In the genomic region with DNA sequence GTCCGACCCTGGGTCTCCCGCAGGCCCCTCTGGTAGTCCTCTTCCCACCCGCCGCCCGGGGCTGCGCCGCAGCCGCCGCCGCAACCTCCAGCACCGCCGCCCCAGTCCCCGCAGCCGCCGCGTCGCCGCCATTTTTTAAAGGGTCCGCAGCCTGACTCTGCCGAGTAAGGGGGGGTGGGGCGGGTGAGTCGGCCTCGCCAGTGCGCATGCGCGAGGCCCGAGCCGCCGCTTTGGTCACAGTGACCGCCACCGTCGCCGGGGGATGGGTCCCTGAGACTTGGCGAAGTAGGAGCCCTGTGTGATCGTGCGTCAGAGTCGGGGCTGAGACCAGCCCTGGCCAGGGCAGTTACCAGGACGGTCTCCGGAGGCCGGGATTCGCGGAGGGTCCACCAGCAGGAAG, we compare ENCODE assay signal across 8 cellular contexts.
A peak's percentile ranks its signal among the peaks of the same experiment; 100 is the strongest.
DNase-seq lines count a peak whose midpoint lies in the region; ATAC-seq and TF ChIP-seq lines count a peak whose summit lies in the region.
"Not testable (repeated sequence)": the region's sequence is repeated elsewhere in the genome, so short reads cannot be mapped to it uniquely, and the experiment has no call there.

No MANE protein-coding gene starts in this region.

- not testable (repeated sequence) for H2BK15ac ChIP-seq in IMR-90 (ENCODE audit: low read depth, low read length)

- 0% methylated on average over 3 of the region's 42 CpGs; no CpG with 5 or more reads in 1 of the 2 experiments for WGBS in IMR-90 (ENCODE audit: extremely low coverage in 2 of 2, insufficient read length in 1 of 2), 2 experiments

- not testable (repeated sequence) for H2BK5ac ChIP-seq in IMR-90 (ENCODE audit: low read depth, low read length, poor library complexity, severe bottlenecking)

- POLR2A ChIA-PET in AG04450 (lab: Yijun Ruan, JAX); IMR-90 (lab: Charles Lee; ENCODE audit: unreplicated experiment); activated B cell treated with CpG ODN at 0.5 μM for 24 hours (lab: Charles Lee): not testable (repeated sequence)

- not testable (repeated sequence) for TF ChIP-seq CTCF in AG04450 (IDR thresholded peaks at IDR 0.05; ENCODE audit: low read depth, low read length); IMR-90 (conservative IDR thresholded peaks at IDR 0.05; ENCODE audit: low read depth, low read length); activated B cell treated with CpG ODN at 0.5 μM for 24 hours (IDR thresholded peaks at IDR 0.05); kidney epithelial cell (IDR thresholded peaks at IDR 0.05; ENCODE audit: insufficient read depth, low read length, poor library complexity, severe bottlenecking); progenitor cell of endocrine pancreas (IDR thresholded peaks at IDR 0.05; ENCODE audit: unreplicated experiment)

- not testable (repeated sequence) for H3K9ac ChIP-seq in IMR-90 (ENCODE audit: low read depth, low read length)

- H3K56ac ChIP-seq in IMR-90 (ENCODE audit: extremely low read depth, insufficient read depth, low read length): not testable (repeated sequence)

- H4K5ac ChIP-seq in IMR-90 (ENCODE audit: low read depth, low read length): not testable (repeated sequence)

- H2AFZ ChIP-seq in IMR-90 (replicated peaks; ENCODE audit: low read length, poor library complexity): not testable (repeated sequence)

- not testable (repeated sequence) for H3K79me1 ChIP-seq in IMR-90 (ENCODE audit: low read depth in 1 of 2, low read length in 2 of 2)

- not testable (repeated sequence) for H3K23ac ChIP-seq in IMR-90 (ENCODE audit: low read depth, low read length)

- H3K4me2 ChIP-seq in IMR-90 (ENCODE audit: low read depth, low read length): not testable (repeated sequence)

- not testable (repeated sequence) for H3K4ac ChIP-seq in IMR-90 (ENCODE audit: low read depth, low read length)

- TF ChIP-seq POLR2A in IMR-90 (IDR thresholded peaks at IDR 0.05; ENCODE audit: low read depth, low read length): not testable (repeated sequence)

- not testable (repeated sequence) for H4K20me1 ChIP-seq in IMR-90 (ENCODE audit: insufficient read depth, low read length)

- BruUV-seq in IMR-90 (replicated peaks; lab: Mats Ljungman, UMichigan): not testable (repeated sequence)

- H2AK5ac ChIP-seq in IMR-90 (ENCODE audit: low read depth, low read length): not testable (repeated sequence)

- intact Hi-C loops in IMR-90 (cut with micrococcal nuclease); activated B cell treated with CpG ODN at 0.5 μM for 24 hours (cut with micrococcal nuclease); dendritic cell treated with granulocyte-macrophage colony-stimulating factor and Interleukin-4, amounts not matched to agents 40 ng/mL and 50 ng/mL, for 4 days (cut with micrococcal nuclease): not testable (repeated sequence)

- not testable (repeated sequence) for H4K8ac ChIP-seq in IMR-90 (ENCODE audit: low read depth in 2 of 2, low read length in 2 of 2)

- not testable (repeated sequence) for H3K9me3 ChIP-seq in AG04450 (ENCODE audit: control insufficient read depth, insufficient read depth, low read length); IMR-90 (ENCODE audit: control insufficient read depth, insufficient read depth, low read length)

- CTCF ChIA-PET in AG04450 (lab: Charles Lee); IMR-90 (lab: Yijun Ruan, JAX); activated B cell treated with CpG ODN at 0.5 μM for 24 hours (lab: Charles Lee): not testable (repeated sequence)

- H3K4me3 Mint-ChIP-seq in activated B cell treated with CpG ODN at 0.5 μM for 24 hours (peak overlapping the region; percentile 86), progenitor cell of endocrine pancreas (ENCODE audit: low read depth) (peak overlapping the region; percentile 84)
- H3K4me3 Mint-ChIP-seq in dendritic cell treated with granulocyte-macrophage colony-stimulating factor and Interleukin-4, amounts not matched to agents 40 ng/mL and 50 ng/mL, for 4 days: peak overlapping the region; percentile 98

- not testable (repeated sequence) for H4K91ac ChIP-seq in IMR-90 (ENCODE audit: insufficient read depth, low read depth, low read length)

- H3K27ac Mint-ChIP-seq in activated B cell treated with CpG ODN at 0.5 μM for 24 hours, progenitor cell of endocrine pancreas: not testable (repeated sequence)
- peak overlapping the region; percentile 92 for H3K27ac Mint-ChIP-seq in dendritic cell treated with granulocyte-macrophage colony-stimulating factor and Interleukin-4, amounts not matched to agents 40 ng/mL and 50 ng/mL, for 4 days

- TF ChIP-seq RAD21 in IMR-90 (IDR thresholded peaks at IDR 0.05; ENCODE audit: low read length): not testable (repeated sequence)

- H2BK120ac ChIP-seq in IMR-90 (ENCODE audit: low read depth, low read length): not testable (repeated sequence)

- H3K27ac ChIP-seq in AG04450 (ENCODE audit: low read depth, low read length); IMR-90 (ENCODE audit: insufficient read depth, low read length): not testable (repeated sequence)

- H3K4me3 ChIP-seq in AG04450 (ENCODE audit: low read depth, low read length): peak overlapping the region; percentile 49
- peak overlapping the region; percentile 47 for H3K4me3 ChIP-seq in IMR-90 (ENCODE audit: insufficient read depth, low read depth, low read length)
- peak overlapping the region; percentile 37 for H3K4me3 ChIP-seq in kidney epithelial cell (ENCODE audit: low read depth, low read length)

- H3K14ac ChIP-seq in IMR-90 (replicated peaks; ENCODE audit: low read depth, low read length): not testable (repeated sequence)

- not testable (repeated sequence) for H2AK9ac ChIP-seq in IMR-90 (replicated peaks; ENCODE audit: low read depth, low read length, poor library complexity)

- not testable (repeated sequence) for H3K4me1 ChIP-seq in IMR-90 (ENCODE audit: control insufficient read depth, insufficient read depth, low read length)

- not testable (repeated sequence) for H3K27me3 ChIP-seq in AG04450 (ENCODE audit: control insufficient read depth, insufficient read depth, low read length); IMR-90 (ENCODE audit: control insufficient read depth, insufficient read depth, low read length); kidney epithelial cell (ENCODE audit: control insufficient read depth, insufficient read depth, low read length)

- in situ Hi-C loops in IMR-90 (cut with MboI; ENCODE audit: low sequenced_read_pairs): not testable (repeated sequence)

- not testable (repeated sequence) for H3K36me3 ChIP-seq in IMR-90 (ENCODE audit: control insufficient read depth, insufficient read depth, low read length); kidney epithelial cell (ENCODE audit: control insufficient read depth, insufficient read depth, low read length)

- not testable (repeated sequence) for H3K27me3 Mint-ChIP-seq in activated B cell treated with CpG ODN at 0.5 μM for 24 hours; dendritic cell treated with granulocyte-macrophage colony-stimulating factor and Interleukin-4, amounts not matched to agents 40 ng/mL and 50 ng/mL, for 4 days; progenitor cell of endocrine pancreas

- not testable (repeated sequence) for H3K18ac ChIP-seq in IMR-90 (ENCODE audit: low read depth, low read length)

- DNase-seq in AG04450 (ENCODE audit: low read depth, low spot score); IMR-90; kidney epithelial cell (ENCODE audit: low read depth); progenitor cell of endocrine pancreas (ENCODE audit: low spot score, unreplicated experiment): not testable (repeated sequence)
- peak; percentile 48 for DNase-seq in activated B cell treated with CpG ODN at 0.5 μM for 24 hours
- DNase-seq in activated T-helper 9 cell treated with anti-CD3 and anti-CD28 coated beads, Interleukin-2, amount 50 U/mL, for 16 hours (ENCODE audit: low read depth): peak; percentile 60
- peak; percentile 60 to 63 for DNase-seq in stimulated activated CD8-positive, alpha-beta memory T cell treated with anti-CD3 and anti-CD28 coated beads, Interleukin-15, amount 100 ng/mL, for 48 hours (ENCODE audit: low read depth in 2 of 2)

- not testable (repeated sequence) for H3K9me1 ChIP-seq in IMR-90 (ENCODE audit: insufficient read depth, low read length)

- dilution Hi-C loops in IMR-90 (cut with HindIII; ENCODE audit: low sequenced_read_pairs, unreplicated experiment): not testable (repeated sequence)

- not testable (repeated sequence) for H3K9me3 Mint-ChIP-seq in activated B cell treated with CpG ODN at 0.5 μM for 24 hours; dendritic cell treated with granulocyte-macrophage colony-stimulating factor and Interleukin-4, amounts not matched to agents 40 ng/mL and 50 ng/mL, for 4 days; progenitor cell of endocrine pancreas (ENCODE audit: low read depth)

- peak; percentile 32 for ATAC-seq in IMR-90 (ENCODE audit: low read depth)
- ATAC-seq in activated B cell treated with CpG ODN at 0.5 μM for 24 hours (ENCODE audit: low read depth): not testable (repeated sequence)

- not testable (repeated sequence) for H2BK20ac ChIP-seq in IMR-90 (ENCODE audit: low read depth, low read length)

- not testable (repeated sequence) for H3K4me1 Mint-ChIP-seq in activated B cell treated with CpG ODN at 0.5 μM for 24 hours; dendritic cell treated with granulocyte-macrophage colony-stimulating factor and Interleukin-4, amounts not matched to agents 40 ng/mL and 50 ng/mL, for 4 days (ENCODE audit: low read depth); progenitor cell of endocrine pancreas (ENCODE audit: low read depth)

- H3K36me3 Mint-ChIP-seq in activated B cell treated with CpG ODN at 0.5 μM for 24 hours (ENCODE audit: low read depth); progenitor cell of endocrine pancreas (ENCODE audit: insufficient read depth): not testable (repeated sequence)
- H3K36me3 Mint-ChIP-seq in dendritic cell treated with granulocyte-macrophage colony-stimulating factor and Interleukin-4, amounts not matched to agents 40 ng/mL and 50 ng/mL, for 4 days (ENCODE audit: low read depth): peaks cover 11% of the 10 kb centered on the region
